Comparison of ENCODE assay signal across 8 cellular contexts in the genomic region with DNA sequence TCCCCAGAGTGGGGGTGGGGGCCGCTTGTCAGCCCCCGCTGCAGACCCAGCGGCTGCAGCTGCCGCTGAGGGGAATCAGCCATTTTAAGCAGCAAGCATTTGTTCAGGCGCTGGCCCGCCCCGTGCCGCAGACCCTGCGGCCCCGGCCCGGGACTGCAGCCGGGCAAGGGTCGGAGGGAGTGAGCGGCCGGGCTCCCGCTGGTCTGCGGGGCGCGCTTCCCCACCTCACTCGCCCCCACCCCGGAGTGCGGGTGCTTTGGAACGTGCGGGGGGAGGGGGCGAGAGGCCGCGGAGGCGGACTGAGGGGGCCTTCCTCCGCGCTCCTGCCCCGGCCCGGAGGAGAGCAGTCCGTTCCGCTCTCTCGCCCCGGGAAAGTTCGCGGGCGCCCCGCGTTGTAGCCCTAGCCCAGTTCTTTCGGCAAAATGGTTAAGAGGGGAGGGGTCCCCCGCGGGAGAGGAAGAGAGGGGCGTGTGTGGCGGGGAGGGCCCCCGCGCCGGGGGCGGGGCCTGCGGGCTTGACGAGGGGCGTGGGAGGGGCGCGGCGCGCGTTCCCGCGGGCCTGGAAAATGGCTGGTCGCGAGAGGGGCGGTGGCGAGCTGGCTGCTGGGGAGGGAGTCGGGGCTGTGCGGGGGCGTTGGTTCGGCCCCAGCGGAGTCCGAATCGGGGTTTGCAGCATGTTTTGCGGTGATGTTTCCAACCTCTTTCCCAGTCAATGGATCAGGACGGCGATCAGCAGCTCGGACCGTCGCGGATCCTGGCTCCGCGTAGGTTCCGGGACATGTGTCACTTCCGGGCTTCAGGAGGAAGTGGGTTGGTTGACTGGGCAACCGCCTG. TPM values are rescaled to one million over a fixed set of nuclear protein-coding genes. Genes with fewer than 3 reads are reported as not detected.
DNase-seq lines count a peak whose midpoint lies in the region; ATAC-seq and FAIRE-seq lines count a peak whose summit lies in the region.

No MANE protein-coding gene starts in this region.

- DNase-seq in COR-L47 (lab: John Stamatoyannopoulos, UW), result peak; percentile 62
- peak; percentile 77 to 79 for DNase-seq in NOMO-1 (lab: John Stamatoyannopoulos, UW; ENCODE audit: unreplicated experiment in 2 of 2)
- DNase-seq in activated CD8-positive, alpha-beta memory T cell treated with anti-CD3 and anti-CD28 coated beads, Interleukin-2, amount 50 U/mL, for 4 hours, result peak; percentile 88
- peak; percentile 83 for DNase-seq in stimulated activated CD8-positive, alpha-beta memory T cell treated with anti-CD3 and anti-CD28 coated beads, Interleukin-15, amount 100 ng/mL, for 24 hours (ENCODE audit: low read depth)

- H3K27ac ChIP-seq in mesodermal cell (ENCODE audit: low read depth, low read length, severe bottlenecking), result peak overlapping the region; percentile 96

- 0% methylated on average over 24 to 44 of the region's 83 CpGs for WGBS in mesodermal cell (ENCODE audit: insufficient coverage in 2 of 2), 2 experiments

- peak; percentile 69 for FAIRE-seq in endometrium (lab: Jason Lieb, UNC)

- peak overlapping the region; percentile 86 for H3K4me3 ChIP-seq in mesodermal cell (ENCODE audit: extremely low read depth, insufficient read depth, low read length, poor library complexity, severe bottlenecking)

- H3K9me3 ChIP-seq in mesodermal cell (ENCODE audit: control insufficient read depth, low read length), result no peaks in the 10 kb centered on the region

- H3K36me3 ChIP-seq in mesodermal cell (ENCODE audit: control insufficient read depth, insufficient read depth, low read length), result peaks cover 7% of the 10 kb centered on the region

- H3K4me1 ChIP-seq in mesodermal cell (ENCODE audit: control insufficient read depth, insufficient read depth, low read length, poor library complexity, severe bottlenecking), result peaks cover 7% of the 10 kb centered on the region

- ATAC-seq in GM19455 (IDR thresholded peaks at IDR 0.05; ENCODE audit: unreplicated experiment), result peak; percentile 44
- ATAC-seq in HG03575 (IDR thresholded peaks at IDR 0.05; ENCODE audit: extremely low read depth, insufficient number of reproducible peaks, low FRiP score, unreplicated experiment), result peak; percentile 35

RNA-seq across cellular contexts. Expression of a gene that starts 0.9 kb away (rescaled TPM):
- 12.8 TPM for polyA plus RNA-seq in mesodermal cell (2013, experiment 1 of 2)
- 14.9 TPM for polyA plus RNA-seq in mesodermal cell (2013, experiment 2 of 2)

Comparison
In these comparisons a context has a peak if more than half of its experiments do, and no peak if none do; other contexts are left out.
1. Peak in every context shown above with its lines: DNase-seq, ATAC-seq, H3K4me3 ChIP-seq and H3K27ac ChIP-seq.